20 cellular contexts compared by ENCODE assay signal in the genomic region with DNA sequence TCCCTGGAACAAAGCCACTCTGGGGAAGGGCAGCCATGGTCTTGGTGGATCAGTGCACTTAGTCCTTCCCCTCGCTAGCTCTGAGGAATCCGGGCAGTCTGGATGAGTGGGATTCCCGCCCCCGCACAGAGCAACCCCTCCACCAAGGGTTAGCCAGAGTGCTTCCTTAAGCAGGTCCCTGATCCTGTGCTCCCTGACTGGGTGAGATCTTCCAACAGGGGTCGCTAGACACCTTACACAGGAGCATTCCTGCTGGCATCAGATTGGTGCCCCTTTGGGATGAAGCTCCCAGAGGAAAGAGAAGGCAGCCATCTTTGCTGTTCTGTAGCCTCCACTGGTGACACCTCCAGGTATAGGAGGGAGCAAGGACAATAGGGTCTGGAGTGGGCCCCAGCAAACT.
DNase-seq lines count a peak whose midpoint lies in the region; ATAC-seq, FAIRE-seq and TF ChIP-seq lines count a peak whose summit lies in the region.
"Had no signal": no experiment of that assay in that cellular context is flagged by ENCODE, and none has a peak within 500 bp of the region (broad histone marks: within the 10 kb centered on the region; RNA-seq: fewer than 3 reads in every experiment).

No MANE protein-coding gene starts in this region.

- no peak overlapping the region for H3K4me2 ChIP-seq in HepG2 (ENCODE audit: low read depth, low read length)
- H3K4me2 ChIP-seq in K562 (ENCODE audit: insufficient read depth, low read length) = no peak overlapping the region

- ATAC-seq in HepG2 (peak; percentile 66), right lobe of liver (no peak), K562 (peak; percentile 76), upper lobe of right lung (peak; percentile 22)
- no peak for ATAC-seq in activated naive CD4-positive, alpha-beta T cell treated with anti-CD3 and anti-CD28 coated beads, Interleukin-2, amount 50 U/mL, for 72 hours
- ATAC-seq: activated naive CD8-positive, alpha-beta T cell treated with anti-CD3 and anti-CD28 coated beads, Interleukin-2, amount 50 U/mL, for 24 hours; activated T-cell treated with anti-CD3 and anti-CD28 coated beads, Interleukin-2, amount 50 U/mL, for 4 hours had no signal

- H3K27ac Mint-ChIP-seq in activated naive CD4-positive, alpha-beta T cell treated with anti-CD3 and anti-CD28 coated beads, Interleukin-2, amount 50 U/mL, for 72 hours = no peak overlapping the region
- H3K27ac Mint-ChIP-seq: activated naive CD8-positive, alpha-beta T cell treated with anti-CD3 and anti-CD28 coated beads, Interleukin-2, amount 50 U/mL, for 24 hours; memory B cell had no signal

- H3K36me3 Mint-ChIP-seq in activated naive CD4-positive, alpha-beta T cell treated with anti-CD3 and anti-CD28 coated beads, Interleukin-2, amount 50 U/mL, for 72 hours = peaks cover 39 to 44% of the 10 kb centered on the region in 2 donors

- DNase-seq in HepG2 (ENCODE audit: low spot score) (no peak), right lobe of liver (no peak), M059J (ENCODE audit: low read depth) (peak; percentile 9), K562 (ENCODE audit: extremely low read depth in 1 of 4, low spot score in 3 of 4) (peak in 1 of 4 experiments; percentile 35), upper lobe of right lung (no peak), SHP77 (lab: John Stamatoyannopoulos, UW) (no peak), inferior parietal cortex (ENCODE audit: extremely low spot score) (no peak)
- DNase-seq in activated naive CD4-positive, alpha-beta T cell treated with anti-CD3 and anti-CD28 coated beads, Interleukin-2, amount 50 U/mL, for 72 hours (ENCODE audit: low spot score in 2 of 2) = no peak
- DNase-seq: activated CD4-positive, alpha-beta T cell treated with anti-CD3 and anti-CD28 coated beads, Interleukin-2, amount 50 U/mL, for 1 hour; activated naive CD8-positive, alpha-beta T cell treated with anti-CD3 and anti-CD28 coated beads, Interleukin-2, amount 50 U/mL, for 24 hours; activated T-cell treated with anti-CD3 and anti-CD28 coated beads, Interleukin-2, amount 50 U/mL, for 4 hours; effector CD8-positive, alpha-beta T cell; foreskin melanocyte; KG1; NCI-H187; right cardiac atrium; stimulated activated CD4-positive, alpha-beta T cell treated with anti-CD3 and anti-CD28 coated beads, Interleukin-4, amount 100 ng/mL, for 1 hour; T1000; tibial artery had no signal

- no peak overlapping the region for H3K27ac ChIP-seq in HepG2 (ENCODE audit: extremely low read length, insufficient read depth, low read length)
- H3K27ac ChIP-seq in right lobe of liver = no peak overlapping the region
- H3K27ac ChIP-seq in K562 (ENCODE audit: extremely low read depth, low read depth, low read length) = no peak overlapping the region
- H3K27ac ChIP-seq in upper lobe of right lung = no peak overlapping the region
- H3K27ac ChIP-seq: tibial artery had no signal

- no CpG with 5 or more reads among the region's 5 CpGs for WGBS in HepG2 (ENCODE audit: low lambda C conversion rate)
- WGBS in right lobe of liver (ENCODE audit: insufficient coverage, low coverage, low lambda C conversion rate, missing lambda C conversion rate) = 80% methylated on average over 1 of the region's 5 CpGs
- 56% methylated on average over 5 of the region's 5 CpGs for WGBS in K562 (ENCODE audit: insufficient coverage, low coverage, missing lambda C conversion rate)

- TF ChIP-seq RAD21 in HepG2 (CRISPR knock-in tag; IDR thresholded peaks at IDR 0.05) (no peak), K562 (CRISPR knock-in tag; conservative IDR thresholded peaks at IDR 0.05 in 1 of 2, IDR thresholded peaks at IDR 0.05 in 1 of 2) (peak in 1 of 2 experiments; percentile 44; a peak in 2 of 4 replicates)

- H3K4me1 ChIP-seq in HepG2 (ENCODE audit: insufficient read depth, low read length) (no peaks in the 10 kb centered on the region), right lobe of liver (no peaks in the 10 kb centered on the region), K562 (replicated peaks in 1 of 2; ENCODE audit: control insufficient read depth in 2 of 2, insufficient read depth in 2 of 2, low read length in 2 of 2) (peaks cover 0 to 5% of the 10 kb centered on the region in 2 experiments; a peak in 2 of 5 replicates), upper lobe of right lung (no peaks in the 10 kb centered on the region)
- H3K4me1 ChIP-seq: tibial artery had no signal

- in situ Hi-C loops in HepG2 (cut with HindIII; ENCODE audit: extremely low pct_ligation_motif_present, low pct_unique_long_range_greater_than_20kb) = no loop called here
- in situ Hi-C loops in K562 (cut with MboI) = no loop called here

- intact Hi-C loops in HepG2 (cut with micrococcal nuclease; ENCODE audit: unreplicated experiment) = no loop called here
- intact Hi-C loops in right lobe of liver (cut with DNase I) = no loop called here
- intact Hi-C loops in K562 (cut with micrococcal nuclease) = no loop called here
- intact Hi-C loops in upper lobe of right lung (cut with DNase I) = no loop called here

- H3K9me1 ChIP-seq in K562 (ENCODE audit: control insufficient read depth, insufficient read depth, low read length) = no peaks in the 10 kb centered on the region

- TF ChIP-seq POLR2A in HepG2 (IDR thresholded peaks at IDR 0.05; ENCODE audit: insufficient read depth in 1 of 2, low read depth in 2 of 2, low read length in 2 of 2) (no peak), right lobe of liver (IDR thresholded peaks at IDR 0.05) (no peak), K562 (conservative IDR thresholded peaks at IDR 0.05) (no peak)

- no peaks in the 10 kb centered on the region for H4K20me1 ChIP-seq in HepG2 (ENCODE audit: insufficient read depth, low read length)
- H4K20me1 ChIP-seq in K562 (replicated peaks; ENCODE audit: control insufficient read depth, insufficient read depth, low read length) = no peaks in the 10 kb centered on the region

- peaks cover 16 to 36% of the 10 kb centered on the region in 2 donors for H3K9me3 Mint-ChIP-seq in activated naive CD4-positive, alpha-beta T cell treated with anti-CD3 and anti-CD28 coated beads, Interleukin-2, amount 50 U/mL, for 72 hours

- POLR2A ChIA-PET in HepG2 (lab: Yijun Ruan, JAX) (no interaction called here), K562 (lab: Yijun Ruan, JAX) (interaction anchor here (1.1 kb wide), 1 partner anchor 9 kb away, joined by 3 read pairs; no protein-coding TSS in a partner anchor)

- H3K79me2 ChIP-seq in HepG2 (ENCODE audit: insufficient read depth, low read length) (no peaks in the 10 kb centered on the region), K562 (ENCODE audit: control insufficient read depth, insufficient read depth, low read length) (no peaks in the 10 kb centered on the region)

- H3K9me3 ChIP-seq in HepG2 (ENCODE audit: low read length) (no peaks in the 10 kb centered on the region), right lobe of liver (peaks cover 0 to 6% (median 0%) of the 10 kb centered on the region in 4 donors), K562 (replicated peaks; ENCODE audit: control insufficient read depth, insufficient read depth, low read depth, low read length) (no peaks in the 10 kb centered on the region), upper lobe of right lung (no peaks in the 10 kb centered on the region)

- no peaks in the 10 kb centered on the region for H3K27me3 ChIP-seq in HepG2 (ENCODE audit: control insufficient read depth in 1 of 2, insufficient read depth in 2 of 2, low read length in 2 of 2)
- no peaks in the 10 kb centered on the region for H3K27me3 ChIP-seq in right lobe of liver
- H3K27me3 ChIP-seq in K562 (ENCODE audit: control insufficient read depth in 2 of 2, insufficient read depth in 2 of 2, low read length in 2 of 2) = no peaks in the 10 kb centered on the region
- H3K27me3 ChIP-seq in upper lobe of right lung = no peaks in the 10 kb centered on the region
- H3K27me3 ChIP-seq: tibial artery had no signal

- TF ChIP-seq CTCF in HepG2 (CRISPR knock-in tag; IDR thresholded peaks at IDR 0.05) = peak; percentile 36
- no peak for TF ChIP-seq CTCF in right lobe of liver (IDR thresholded peaks at IDR 0.05)
- TF ChIP-seq CTCF in K562 (IDR thresholded peaks at IDR 0.05 in 2 of 3, conservative IDR thresholded peaks at IDR 0.05 in 1 of 3; ENCODE audit: insufficient read depth in 2 of 3, low read depth in 1 of 3, low read length in 3 of 3) = peak; percentile 52 to 55 (median 55); a peak in 5 of 6 replicates
- no peak for TF ChIP-seq CTCF in upper lobe of right lung (IDR thresholded peaks at IDR 0.05)

- H2AFZ ChIP-seq in HepG2 (ENCODE audit: low read length) (no peak overlapping the region), K562 (ENCODE audit: low read depth, low read length) (no peak overlapping the region)

- H3K4me3 ChIP-seq in HepG2 (replicated peaks in 1 of 3; ENCODE audit: insufficient read depth in 1 of 3, low read depth in 2 of 3, low read length in 3 of 3) = no peak overlapping the region
- no peak overlapping the region for H3K4me3 ChIP-seq in right lobe of liver
- no peak overlapping the region for H3K4me3 ChIP-seq in K562
- H3K4me3 ChIP-seq in upper lobe of right lung = no peak overlapping the region
- H3K4me3 ChIP-seq: tibial artery had no signal

- TF ChIP-seq EP300 in HepG2 (IDR thresholded peaks at IDR 0.05; ENCODE audit: low read depth in 2 of 2, low read length in 2 of 2) = no peak
- no peak for TF ChIP-seq EP300 in HepG2 (CRISPR knock-in tag; IDR thresholded peaks at IDR 0.05; ENCODE audit: borderline replicate concordance)
- no peak for TF ChIP-seq EP300 in K562 (IDR thresholded peaks at IDR 0.05; ENCODE audit: low read length)

- H3K36me3 ChIP-seq in HepG2 (replicated peaks in 1 of 2; ENCODE audit: control insufficient read depth in 1 of 2, insufficient read depth in 2 of 2, low read length in 2 of 2) (no peaks in the 10 kb centered on the region), right lobe of liver (no peaks in the 10 kb centered on the region), K562 (ENCODE audit: control insufficient read depth, insufficient read depth, low read length) (no peaks in the 10 kb centered on the region), upper lobe of right lung (no peaks in the 10 kb centered on the region)

- no peak overlapping the region for H3K9ac ChIP-seq in HepG2 (ENCODE audit: insufficient read depth, low read depth, low read length)
- H3K9ac ChIP-seq in K562 (ENCODE audit: insufficient read depth in 1 of 2, low read depth in 2 of 2, low read length in 2 of 2) = no peak overlapping the region

- CTCF ChIA-PET in HepG2 (lab: Yijun Ruan, JAX; ENCODE audit: low intra/inter-chr PET ratio, low total read pairs) (no interaction called here), K562 (lab: Yijun Ruan, JAX; ENCODE audit: low intra/inter-chr PET ratio) (interaction anchor here (0.8 kb wide), 1 partner anchor 203 kb away, joined by 3 read pairs; no protein-coding TSS in a partner anchor)

- FAIRE-seq in HepG2 (lab: Jason Lieb, UNC) = no peak
- FAIRE-seq in K562 (lab: Jason Lieb, UNC) = peak; percentile 75

- no TSS peak for BruUV-seq in HepG2 (replicated peaks; lab: Mats Ljungman, UMichigan)
- BruUV-seq in K562 (replicated peaks; lab: Mats Ljungman, UMichigan) = no TSS peak

TF ChIP-seq in HepG2, 621 proteins besides CTCF, POLR2A, EP300 and RAD21:
- no peak for TF ChIP-seq TEAD2 (CRISPR knock-in tag; IDR thresholded peaks at IDR 0.05)
- peak; percentile 28; the same call in 1 of the 2 replicates for TF ChIP-seq STAG1 (CRISPR knock-in tag; IDR thresholded peaks at IDR 0.05)

TF ChIP-seq in K562, 482 proteins besides CTCF, POLR2A, EP300 and RAD21 (continues in another document):
- TF ChIP-seq, protein P1, sequence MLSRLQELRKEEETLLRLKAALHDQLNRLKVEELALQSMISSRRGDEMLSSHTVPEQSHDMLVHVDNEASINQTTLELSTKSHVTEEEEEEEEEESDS (CRISPR knock-in tag; IDR thresholded peaks at IDR 0.05) = no peak
- no peak for TF ChIP-seq HCFC1 (IDR thresholded peaks at IDR 0.05; ENCODE audit: low read depth, low read length)

Comparison
In these comparisons a context has a peak if more than half of its experiments do, and no peak if none do; other contexts are left out.
1. ATAC-seq: peak in HepG2 (single experiment), K562 (single experiment) and upper lobe of right lung (single experiment); none in right lobe of liver (0 of 4) and activated naive CD4-positive, alpha-beta T cell treated with anti-CD3 and anti-CD28 coated beads, Interleukin-2, amount 50 U/mL, for 72 hours (0 of 2).
2. CTCF ChIP-seq: peak in HepG2 (single experiment) and K562 (3 of 3); none in right lobe of liver (0 of 4) and upper lobe of right lung (single experiment).